Comparison of ENCODE assay signal across 9 cellular contexts in genomic region chr16:24315343-24315742, GRCh38. TPM values are rescaled to one million over a fixed set of nuclear protein-coding genes. Genes with fewer than 3 reads are reported as not detected.
"Had no signal": no experiment of that assay in that cellular context is flagged by ENCODE, and none has a peak within 500 bp of the region (broad histone marks: within the 10 kb centered on the region; RNA-seq: fewer than 3 reads in every experiment).

No MANE protein-coding gene starts in this region.

- FAIRE-seq: G401.6, GM12878, GM12891, GM12892, GM18507, GM19239 had no signal

- DNase-seq: GDM1, GF-D8 had no signal

- H3K4me3 ChIP-seq: GM12878 had no signal

- ATAC-seq: GM12878 had no signal

RNA-seq across cellular contexts. Expression of gene CACNG3, which starts 59.2 kb away (rescaled TPM):
- total RNA-seq: G401, GM12878 had no signal
